Comparison of ENCODE assay signal across 12 cellular contexts in the genomic region with DNA sequence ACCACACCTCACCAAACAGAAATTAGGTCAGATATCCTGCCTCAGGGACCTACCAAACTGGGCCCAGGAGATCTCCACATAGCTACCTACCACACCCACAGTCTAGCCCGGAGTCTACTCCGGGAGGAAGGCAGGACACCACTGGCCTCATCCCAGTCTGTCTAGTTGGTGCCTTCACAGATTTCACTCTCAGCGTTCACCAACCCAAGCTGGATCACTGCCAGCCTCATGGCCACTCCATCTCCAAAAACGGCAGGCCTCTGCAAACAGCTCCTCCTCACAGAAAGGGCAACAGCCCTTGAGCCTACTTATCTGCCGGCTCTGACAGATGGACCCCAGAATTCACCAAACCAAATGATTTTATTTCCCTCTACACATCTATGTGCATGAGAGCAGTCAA.
"Had no signal": no experiment of that assay in that cellular context is flagged by ENCODE, and none has a peak within 500 bp of the region (broad histone marks: within the 10 kb centered on the region; RNA-seq: fewer than 3 reads in every experiment).

No MANE protein-coding gene starts in this region.

- H3K4me3 ChIP-seq: adrenal gland, pancreas, tibial artery had no signal

- H3K27ac ChIP-seq: adrenal gland, pancreas, tibial artery had no signal

- H3K4me1 ChIP-seq: adrenal gland, pancreas had no signal

- H3K36me3 ChIP-seq: adrenal gland, pancreas, tibial artery had no signal

- DNase-seq: activated CD4-positive, alpha-beta T cell treated with anti-CD3 and anti-CD28 coated beads, Interleukin-2, amount 50 U/mL, for 1 hour; activated CD4-positive, CD25-positive, alpha-beta regulatory T cell; activated naive CD4-positive, alpha-beta T cell treated with anti-CD3 and anti-CD28 coated beads, Interleukin-2, amount 50 U/mL, for 16 hours; adrenal gland; central memory CD4-positive, alpha-beta T cell; erythroblast; hippocampal formation; kidney glomerular epithelial cell; pancreas; stimulated activated CD4-positive, alpha-beta T cell treated with anti-CD3 and anti-CD28 coated beads, Interleukin-15, amount 100 ng/mL, for 24 hours; T-helper 2 cell; tibial artery had no signal

- H3K27me3 ChIP-seq: adrenal gland, pancreas had no signal

- H3K9me3 ChIP-seq: adrenal gland, pancreas, tibial artery had no signal

- ATAC-seq: pancreas had no signal
